8 cellular contexts compared by ENCODE assay signal in the genomic region with DNA sequence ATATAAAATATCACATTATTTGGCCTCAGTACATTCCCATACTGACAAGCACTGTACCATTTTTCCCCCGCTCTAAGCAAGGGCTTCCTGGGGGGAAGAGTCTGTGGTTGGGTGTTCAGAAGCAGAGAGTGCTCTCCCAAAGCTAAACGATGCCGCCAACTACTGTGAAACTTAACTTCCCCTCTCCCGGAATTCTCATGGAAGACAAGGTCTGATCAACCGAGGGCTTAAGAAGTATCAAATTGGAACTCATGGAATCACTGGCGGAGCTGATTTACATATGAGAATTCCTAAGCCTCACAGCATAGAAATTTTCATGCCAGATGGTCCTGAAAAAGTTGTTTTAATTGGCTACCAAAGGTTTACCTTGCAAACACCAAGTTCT. TPM values are rescaled to one million over a fixed set of nuclear protein-coding genes. Genes with fewer than 3 reads are reported as not detected.
A peak's percentile ranks its signal among the peaks of the same experiment; 100 is the strongest.
DNase-seq lines count a peak whose midpoint lies in the region; ATAC-seq, FAIRE-seq and TF ChIP-seq lines count a peak whose summit lies in the region.

No MANE protein-coding gene starts in this region.

- H3K9ac ChIP-seq in keratinocyte (ENCODE audit: control insufficient read depth, extremely low read depth, insufficient read depth, low read length) (peak overlapping the region; percentile 88), subcutaneous abdominal adipose tissue (ENCODE audit: low read length in 5 of 5) (peak overlapping the region; percentile 44 to 99 (median 90))

- no peak for FAIRE-seq in A549 (lab: Jason Lieb, UNC)
- FAIRE-seq in GM12891 (lab: Jason Lieb, UNC) = no peak
- FAIRE-seq in keratinocyte (lab: Jason Lieb, UNC) = no peak

- H3K4me1 Mint-ChIP-seq in brain = peaks cover 51% of the 10 kb centered on the region

- H3K4me3 Mint-ChIP-seq in brain = peak overlapping the region; percentile 93 to 96 (median 95)

- no peaks in the 10 kb centered on the region for H3K9me1 ChIP-seq in keratinocyte (ENCODE audit: control insufficient read depth, extremely low read depth, insufficient read depth, low read length)

- H3K27me3 Mint-ChIP-seq in brain = peaks cover 7% of the 10 kb centered on the region

- CTCF ChIA-PET in A549 (lab: Yijun Ruan, JAX) = interaction anchor here (0.6 to 1.7 kb wide), 3 partner anchors 16 to 442 kb away, joined by 3 to 5 read pairs (median 4); no protein-coding TSS in a partner anchor

- no peaks in the 10 kb centered on the region for H3K36me3 ChIP-seq in keratinocyte (ENCODE audit: control insufficient read depth in 2 of 2, extremely low read depth in 1 of 2, insufficient read depth in 2 of 2, low read length in 2 of 2)
- peaks cover 0 to 2% (median 0%) of the 10 kb centered on the region in 5 donors for H3K36me3 ChIP-seq in subcutaneous abdominal adipose tissue (ENCODE audit: control insufficient read depth in 5 of 5, insufficient read depth in 5 of 5, low read length in 5 of 5)

- TF ChIP-seq POLR2A in A549 (IDR thresholded peaks at IDR 0.05; ENCODE audit: low read length) = no peak
- no peak for TF ChIP-seq POLR2A in GM12891 (IDR thresholded peaks at IDR 0.05; ENCODE audit: low read depth, low read length)

- H3K9me3 ChIP-seq in A549 (peaks cover 3% of the 10 kb centered on the region; the same call in 1 of the 3 replicates), keratinocyte (ENCODE audit: control insufficient read depth, low read depth, low read length) (no peaks in the 10 kb centered on the region), subcutaneous abdominal adipose tissue (ENCODE audit: control insufficient read depth in 5 of 5, low read length in 5 of 5) (no peaks in the 10 kb centered on the region)

- no peaks in the 10 kb centered on the region for H3K27me3 ChIP-seq in keratinocyte (ENCODE audit: control insufficient read depth, extremely low read depth, insufficient read depth, low read length)
- no peaks in the 10 kb centered on the region for H3K27me3 ChIP-seq in subcutaneous abdominal adipose tissue (ENCODE audit: control insufficient read depth in 5 of 5, insufficient read depth in 4 of 5, low read length in 5 of 5)

- H3K4me2 ChIP-seq in A549 = peak overlapping the region; percentile 75
- peak overlapping the region; percentile 93 for H3K4me2 ChIP-seq in keratinocyte (ENCODE audit: control insufficient read depth, extremely low read depth, insufficient read depth, low read depth, low read length)

- ATAC-seq in A549 (peak; percentile 45 to 48; a peak in 5 of 6 replicates), HG03520 (IDR thresholded peaks at IDR 0.05; ENCODE audit: unreplicated experiment) (no peak)

- H3K4me1 ChIP-seq in A549 = peaks cover 32% of the 10 kb centered on the region
- H3K4me1 ChIP-seq in keratinocyte (ENCODE audit: control insufficient read depth, extremely low read depth, insufficient read depth, low read length) = peaks cover 9% of the 10 kb centered on the region
- H3K4me1 ChIP-seq in subcutaneous abdominal adipose tissue (ENCODE audit: control insufficient read depth in 5 of 5, insufficient read depth in 5 of 5, low read length in 5 of 5) = peaks cover 0 to 23% (median 20%) of the 10 kb centered on the region in 5 donors

- peaks cover 45% of the 10 kb centered on the region for H3K79me2 ChIP-seq in keratinocyte (ENCODE audit: control insufficient read depth, insufficient read depth, low read length)

- H4K20me1 ChIP-seq in keratinocyte (ENCODE audit: control insufficient read depth, extremely low read depth, insufficient read depth, low read length) = no peaks in the 10 kb centered on the region

- dilution Hi-C loops in keratinocyte (cut with MboI; ENCODE audit: extremely low pct_ligation_motif_present, low sequenced_read_pairs) = no loop called here

- peak overlapping the region; percentile 96 to 99 (median 98) for H3K27ac Mint-ChIP-seq in brain

- no peak for TF ChIP-seq EP300 in A549 (IDR thresholded peaks at IDR 0.05)

- POLR2A ChIA-PET in A549 (lab: Yijun Ruan, JAX) = no interaction called here

- peaks cover 16% of the 10 kb centered on the region for H3K36me3 Mint-ChIP-seq in brain

- H2AFZ ChIP-seq in keratinocyte (ENCODE audit: control insufficient read depth, low read length) = peak overlapping the region; percentile 96

- TF ChIP-seq CTCF in A549 (IDR thresholded peaks at IDR 0.05) (no peak), brain (conservative IDR thresholded peaks at IDR 0.05) (no peak), keratinocyte (optimal IDR thresholded peaks at IDR 0.05 in 1 of 3, IDR thresholded peaks at IDR 0.05 in 1 of 3, conservative IDR thresholded peaks at IDR 0.05 in 1 of 3; ENCODE audit: extremely low read depth in 1 of 3, insufficient read depth in 2 of 3, low read length in 3 of 3) (no peak)

- H3K27ac ChIP-seq in A549 (peak overlapping the region; percentile 94 to 97), keratinocyte (ENCODE audit: control insufficient read depth, insufficient read depth, low read length) (peak overlapping the region; percentile 85), subcutaneous abdominal adipose tissue (ENCODE audit: low read depth, low read length) (peak overlapping the region; percentile 73)

- peaks cover 0 to 21% (median 17%) of the 10 kb centered on the region in 5 experiments for H3K9me3 Mint-ChIP-seq in brain

- TF ChIP-seq RAD21 in A549 (conservative IDR thresholded peaks at IDR 0.05 in 1 of 2, IDR thresholded peaks at IDR 0.05 in 1 of 2) = no peak

- DNase-seq in A549 (ENCODE audit: low read depth in 1 of 2, low spot score in 1 of 2) (peak in 1 of 2 experiments; percentile 31), GM12891 (ENCODE audit: insufficient read length, low spot score) (no peak), Kasumi-1 (lab: John Stamatoyannopoulos, UW) (peak; percentile 9 to 24), keratinocyte (ENCODE audit: low read depth, low spot score) (no peak), cerebellar nuclear complex (lab: John Stamatoyannopoulos, UW) (no peak)

- H3K4me3 ChIP-seq in A549 (peak overlapping the region; percentile 86), keratinocyte (ENCODE audit: control insufficient read depth in 2 of 3, extremely low read depth in 1 of 3, insufficient read depth in 2 of 3, low read depth in 1 of 3, low read length in 3 of 3) (peak overlapping the region; percentile 95 to 98 (median 97)), subcutaneous abdominal adipose tissue (ENCODE audit: low read depth in 1 of 5, low read length in 5 of 5) (peak overlapping the region; percentile 80 to 96 (median 86))

- 5% methylated on average over 6 of the region's 6 CpGs for WGBS in A549 (ENCODE audit: missing lambda C conversion rate)

TF ChIP-seq in A549, 52 proteins besides CTCF, POLR2A, EP300 and RAD21 (continues in another document):
- TF ChIP-seq MYC (IDR thresholded peaks at IDR 0.05; ENCODE audit: borderline replicate concordance, low read length) (no peak), E2F6 (IDR thresholded peaks at IDR 0.05; ENCODE audit: borderline replicate concordance, low read depth) (no peak)

TF ChIP-seq in GM12891, 5 proteins besides CTCF, POLR2A, EP300 and RAD21:
- TF ChIP-seq SPI1 (IDR thresholded peaks at IDR 0.05; ENCODE audit: low read depth, low read length) = 0 out of 2 replicates have a peak, but pooled peaks have one; percentile 4
- no peak for TF ChIP-seq POLR2AphosphoS5 (IDR thresholded peaks at IDR 0.05; ENCODE audit: low read depth, low read length)

RNA-seq across cellular contexts. Expression of gene MFF, which starts 0.4 kb away (rescaled TPM):
- polyA plus RNA-seq in A549 (2011; rRNA removed) (223 and 252 TPM in 2 replicates), A549 (2017; fragmentation: RNase III; extraction: RNeasy Plus Mini Kit Qiagen cat#74134 plus additional on column Dnase treatment) (129 to 141 TPM (median 135 TPM) in 3 replicates), brain (ENCODE audit: insufficient read depth, low read depth, low replicate concordance) (77.1 TPM), keratinocyte (38.3 to 72.5 TPM (median 62.8 TPM) in 3 replicates)
- polyA plus RNA-seq in A549 (2012; cell fraction: cytosol; rRNA removed) = 72.1 and 79.1 TPM in 2 replicates
- 37.0 and 59.3 TPM in 2 replicates for polyA plus RNA-seq in A549 (2012; cell fraction: nucleus; rRNA removed)
- polyA minus RNA-seq in A549 (2011; rRNA and poly(A)+ RNA removed) = 73.6 and 76.5 TPM in 2 replicates
- polyA plus RNA-seq in GM12891 (2012; ENCODE audit: low read depth, missing spikeins) = 84.8 TPM
- 66.4 TPM for polyA plus RNA-seq in keratinocyte (2011; ENCODE audit: low read depth)
- polyA plus RNA-seq in keratinocyte (2011; cell fraction: cytosol; rRNA removed) = 52.4 and 81.4 TPM in 2 replicates
- 44.9 and 59.9 TPM in 2 replicates for polyA plus RNA-seq in keratinocyte (2011; cell fraction: nucleus; rRNA removed)
- polyA plus RNA-seq in keratinocyte (2012; ENCODE audit: low replicate concordance) = 62.1 and 69.9 TPM in 2 replicates
- polyA minus RNA-seq in keratinocyte = 12.8 to 51.2 TPM (median 28.8 TPM) in 3 replicates
- polyA minus RNA-seq in keratinocyte (2011; cell fraction: cytosol; rRNA and poly(A)+ RNA removed) = 36.8 TPM
- polyA minus RNA-seq in keratinocyte (2011; cell fraction: nucleus; rRNA and poly(A)+ RNA removed) = 31.5 and 35.1 TPM in 2 replicates

RNA-seq across cellular contexts. Expression of gene TM4SF20, which starts 54.4 kb away (rescaled TPM):
- polyA plus RNA-seq in A549 (2011; rRNA removed) (136 and 160 TPM in 2 replicates), A549 (2017; fragmentation: RNase III; extraction: RNeasy Plus Mini Kit Qiagen cat#74134 plus additional on column Dnase treatment) (37.5 to 59.3 TPM (median 42.7 TPM) in 3 replicates), brain (ENCODE audit: insufficient read depth, low read depth, low replicate concordance) (not detected), keratinocyte (not detected in 3 replicates)
- polyA plus RNA-seq in A549 (2012; cell fraction: cytosol; rRNA removed) = 12.5 and 15.3 TPM in 2 replicates
- polyA plus RNA-seq in A549 (2012; cell fraction: nucleus; rRNA removed) = 4.3 and 6.4 TPM in 2 replicates
- 47.5 and 54.8 TPM in 2 replicates for polyA minus RNA-seq in A549 (2011; rRNA and poly(A)+ RNA removed)
- polyA plus RNA-seq in GM12891 (2012; ENCODE audit: low read depth, missing spikeins) = not detected
- not detected for polyA plus RNA-seq in keratinocyte (2011; ENCODE audit: low read depth)
- not detected in 2 replicates for polyA plus RNA-seq in keratinocyte (2011; cell fraction: cytosol; rRNA removed)
- polyA plus RNA-seq in keratinocyte (2011; cell fraction: nucleus; rRNA removed) = not detected in 2 replicates
- polyA plus RNA-seq in keratinocyte (2012; ENCODE audit: low replicate concordance) = not detected in 2 replicates
- not detected in 3 replicates for polyA minus RNA-seq in keratinocyte
- not detected for polyA minus RNA-seq in keratinocyte (2011; cell fraction: cytosol; rRNA and poly(A)+ RNA removed)
- polyA minus RNA-seq in keratinocyte (2011; cell fraction: nucleus; rRNA and poly(A)+ RNA removed) = not detected in 2 replicates

Comparison
In these comparisons a context has a peak if more than half of its experiments do, and no peak if none do; other contexts are left out.
1. DNase-seq: peak in Kasumi-1 (2 of 2); none in GM12891 (single experiment), keratinocyte (single experiment) and cerebellar nuclear complex (0 of 2).
2. Peak in every context shown above with its lines, with median percentiles within 50 percentile points of each other: H3K27ac ChIP-seq and H3K4me3 ChIP-seq.